In genomic region chr6:149480502-149481280, GRCh38 we compare ENCODE assay signal across 12 cellular contexts. TPM values are rescaled to one million over a fixed set of nuclear protein-coding genes. Genes with fewer than 3 reads are reported as not detected.
A peak's percentile ranks its signal among the peaks of the same experiment; 100 is the strongest.
DNase-seq lines count a peak whose midpoint lies in the region; ATAC-seq and TF ChIP-seq lines count a peak whose summit lies in the region.
"Had no signal": no experiment of that assay in that cellular context is flagged by ENCODE, and none has a peak within 500 bp of the region (broad histone marks: within the 10 kb centered on the region; RNA-seq: fewer than 3 reads in every experiment).

No MANE protein-coding gene starts in this region.

- H2AFZ ChIP-seq in mammary epithelial cell (ENCODE audit: low read depth, low read length), result no peak overlapping the region

- BruUV-seq in mammary epithelial cell (replicated peaks; lab: Mats Ljungman, UMichigan), result no TSS peak

- intact Hi-C loops in esophagus squamous epithelium (cut with DNase I), result no loop called here
- intact Hi-C loops in mammary epithelial cell (cut with micrococcal nuclease), result no loop called here

- peaks cover 52% of the 10 kb centered on the region for H3K4me1 Mint-ChIP-seq in activated CD8-positive, alpha-beta T cell treated with anti-CD3 and anti-CD28 coated beads, Interleukin-2, amount 10 ng/mL, durations not matched to agents 7 days and 5 days (ENCODE audit: low read depth)

- H3K79me2 ChIP-seq in mammary epithelial cell (ENCODE audit: insufficient read depth, low read length), result no peaks in the 10 kb centered on the region

- no peaks in the 10 kb centered on the region for H3K27me3 Mint-ChIP-seq in activated CD8-positive, alpha-beta T cell treated with anti-CD3 and anti-CD28 coated beads, Interleukin-2, amount 10 ng/mL, durations not matched to agents 7 days and 5 days (ENCODE audit: low read depth)

- WGBS in esophagus squamous epithelium, 2 donors, result 68 to 80% methylated on average over 15 of the region's 18 CpGs
- 91% methylated on average over 13 of the region's 18 CpGs for WGBS in mammary epithelial cell (ENCODE audit: low coverage, missing lambda C conversion rate)

- no peaks in the 10 kb centered on the region for H4K20me1 ChIP-seq in mammary epithelial cell (ENCODE audit: insufficient read depth, low read length)

- H3K36me3 ChIP-seq in esophagus squamous epithelium (no peaks in the 10 kb centered on the region), mammary epithelial cell (ENCODE audit: insufficient read depth, low read length) (no peaks in the 10 kb centered on the region)
- H3K36me3 ChIP-seq: adrenal gland had no signal

- H3K9me3 ChIP-seq in esophagus squamous epithelium (no peaks in the 10 kb centered on the region), mammary epithelial cell (replicated peaks; ENCODE audit: insufficient read depth, low read length) (no peaks in the 10 kb centered on the region)
- H3K9me3 ChIP-seq: adrenal gland had no signal

- peak overlapping the region; percentile 96 for H3K27ac Mint-ChIP-seq in activated CD8-positive, alpha-beta T cell treated with anti-CD3 and anti-CD28 coated beads, Interleukin-2, amount 10 ng/mL, durations not matched to agents 7 days and 5 days

- POLR2A ChIA-PET in activated CD8-positive, alpha-beta T cell treated with anti-CD3 and anti-CD28 coated beads, Interleukin-2, amount 10 ng/mL, durations not matched to agents 7 days and 5 days (lab: Charles Lee), result no interaction called here

- peak; percentile 21 to 27 for ATAC-seq in activated CD4-positive, CD25-positive, alpha-beta regulatory T cell treated with anti-CD3 and anti-CD28 coated beads, Interleukin-2, amount 50 U/mL, for 24 hours
- no peak for ATAC-seq in activated CD8-positive, alpha-beta T cell treated with anti-CD3 and anti-CD28 coated beads, Interleukin-2, amount 10 ng/mL, durations not matched to agents 7 days and 5 days
- no peak for ATAC-seq in GM19395 (IDR thresholded peaks at IDR 0.05; ENCODE audit: unreplicated experiment)

- no peak for TF ChIP-seq CTCF in esophagus squamous epithelium (IDR thresholded peaks at IDR 0.05)
- no peak for TF ChIP-seq CTCF in mammary epithelial cell (conservative IDR thresholded peaks at IDR 0.05 in 1 of 2, IDR thresholded peaks at IDR 0.05 in 1 of 2; ENCODE audit: extremely low read depth in 1 of 2, insufficient read depth in 1 of 2, low read depth in 1 of 2, low read length in 2 of 2)

- H3K4me2 ChIP-seq in mammary epithelial cell (ENCODE audit: insufficient read depth, low read depth, low read length), result no peak overlapping the region

- peaks cover 3% of the 10 kb centered on the region for H3K36me3 Mint-ChIP-seq in activated CD8-positive, alpha-beta T cell treated with anti-CD3 and anti-CD28 coated beads, Interleukin-2, amount 10 ng/mL, durations not matched to agents 7 days and 5 days (ENCODE audit: low read depth)

- peak in 1 of 4 donors; percentile 29 for TF ChIP-seq POLR2A in esophagus squamous epithelium (IDR thresholded peaks at IDR 0.05)

- H3K4me3 ChIP-seq in esophagus squamous epithelium (peak overlapping the region in 2 of 4 donors; percentile 36 to 56), mammary epithelial cell (replicated peaks in 1 of 3; ENCODE audit: insufficient read depth in 1 of 3, low read depth in 2 of 3, low read length in 3 of 3) (no peak overlapping the region)
- H3K4me3 ChIP-seq: SK-N-MC had no signal

- in situ Hi-C loops in mammary epithelial cell (cut with MboI; ENCODE audit: low sequenced_read_pairs in 2 of 2), result no loop called here

- DNase-seq in activated CD4-positive, CD25-positive, alpha-beta regulatory T cell treated with anti-CD3 and anti-CD28 coated beads, Interleukin-2, amount 50 U/mL, for 72 hours, result no peak
- no peak for DNase-seq in activated CD8-positive, alpha-beta T cell treated with anti-CD3 and anti-CD28 coated beads, Interleukin-2, amount 10 ng/mL, durations not matched to agents 7 days and 5 days
- DNase-seq in esophagus squamous epithelium (lab: John Stamatoyannopoulos, UW) (no peak), substantia nigra (lab: John Stamatoyannopoulos, UW) (no peak), DMS 273 treated with DMSO at 0.1 percent for 48 hours (lab: John Stamatoyannopoulos, UW) (no peak), mammary epithelial cell (no peak)
- DNase-seq: NCI-H2171 treated with DMSO at 0.1 percent for 48 hours had no signal

- CTCF ChIA-PET in activated CD8-positive, alpha-beta T cell treated with anti-CD3 and anti-CD28 coated beads, Interleukin-2, amount 10 ng/mL, durations not matched to agents 7 days and 5 days (lab: Charles Lee), result no interaction called here
- CTCF ChIA-PET in mammary epithelial cell (lab: Charles Lee; ENCODE audit: low non-redundant PET), result no interaction called here

- no peaks in the 10 kb centered on the region for H3K9me3 Mint-ChIP-seq in activated CD8-positive, alpha-beta T cell treated with anti-CD3 and anti-CD28 coated beads, Interleukin-2, amount 10 ng/mL, durations not matched to agents 7 days and 5 days (ENCODE audit: insufficient read depth)

- H3K4me1 ChIP-seq in esophagus squamous epithelium, result peaks cover 0 to 33% (median 10%) of the 10 kb centered on the region in 3 donors
- H3K4me1 ChIP-seq in mammary epithelial cell (ENCODE audit: insufficient read depth, low read length), result no peaks in the 10 kb centered on the region
- H3K4me1 ChIP-seq: adrenal gland had no signal

- H3K27me3 ChIP-seq in esophagus squamous epithelium, result peaks cover 0 to 25% (median 0%) of the 10 kb centered on the region in 4 donors
- H3K27me3 ChIP-seq in mammary epithelial cell (ENCODE audit: insufficient read depth, low read length), result no peaks in the 10 kb centered on the region
- H3K27me3 ChIP-seq: adrenal gland had no signal

- dilution Hi-C loops in mammary epithelial cell (cut with HindIII; ENCODE audit: low sequenced_read_pairs), result no loop called here

- no peak overlapping the region for H3K9ac ChIP-seq in mammary epithelial cell (ENCODE audit: insufficient read depth, low read length)

- peak overlapping the region; percentile 53 to 76 (median 60) for H3K27ac ChIP-seq in esophagus squamous epithelium
- H3K27ac ChIP-seq in substantia nigra (ENCODE audit: low read depth, low read length, poor library complexity, severe bottlenecking), result peak overlapping the region; percentile 48
- no peak overlapping the region for H3K27ac ChIP-seq in mammary epithelial cell (ENCODE audit: insufficient read depth, low read depth, low read length)
- H3K27ac ChIP-seq: 22Rv1, SK-N-MC had no signal

- H3K4me3 Mint-ChIP-seq in activated CD8-positive, alpha-beta T cell treated with anti-CD3 and anti-CD28 coated beads, Interleukin-2, amount 10 ng/mL, durations not matched to agents 7 days and 5 days, result peak overlapping the region; percentile 84

RNA-seq across cellular contexts. Expression of gene ZC3H12D, which starts 4.1 kb away (rescaled TPM):
- 1 to 10 TPM; 6.0 to 6.1 TPM for total RNA-seq in activated CD8-positive, alpha-beta T cell treated with anti-CD3 and anti-CD28 coated beads, Interleukin-2, amount 10 ng/mL, durations not matched to agents 7 days and 5 days
- 1 to 10 TPM in 1 of 4 donors, under 1 TPM in 3; 0.04 to 4.3 (median 0.87) TPM for total RNA-seq in esophagus squamous epithelium
- total RNA-seq in mammary epithelial cell, result under 1 TPM; 0.16 to 0.17 TPM
- 0.01 TPM for polyA plus RNA-seq in mammary epithelial cell
- polyA minus RNA-seq in mammary epithelial cell, result not detected

Comparison
In these comparisons a context has a peak if more than half of its experiments do, and no peak if none do; other contexts are left out.
1. ATAC-seq: peak in activated CD4-positive, CD25-positive, alpha-beta regulatory T cell treated with anti-CD3 and anti-CD28 coated beads, Interleukin-2, amount 50 U/mL, for 24 hours (2 of 2); none in activated CD8-positive, alpha-beta T cell treated with anti-CD3 and anti-CD28 coated beads, Interleukin-2, amount 10 ng/mL, durations not matched to agents 7 days and 5 days (single experiment) and GM19395 (single experiment).